22 cellular contexts compared by ENCODE assay signal in the genomic region with DNA sequence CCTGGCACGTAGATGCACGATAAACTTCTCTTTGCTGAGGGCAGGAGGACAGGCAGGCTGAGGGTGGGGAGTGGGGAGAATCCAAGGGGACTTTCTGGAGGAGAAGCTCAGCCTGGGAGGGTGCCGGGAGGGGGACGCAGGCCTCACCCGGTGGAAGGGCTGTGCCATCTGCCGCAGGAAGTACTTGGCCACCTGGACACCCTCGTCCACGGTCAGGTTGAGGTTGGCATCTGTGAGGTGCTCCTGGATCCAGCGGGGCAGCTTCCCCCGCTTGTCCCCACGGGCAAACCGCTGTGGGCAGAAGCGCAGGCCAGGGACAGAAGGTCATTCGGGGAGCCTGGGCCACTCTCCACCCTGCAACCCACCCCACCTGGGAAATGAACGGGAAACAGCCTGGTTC. TPM values are rescaled to one million over a fixed set of nuclear protein-coding genes. Genes with fewer than 3 reads are reported as not detected.
DNase-seq lines count a peak whose midpoint lies in the region; ATAC-seq, FAIRE-seq and TF ChIP-seq lines count a peak whose summit lies in the region.
"Had no signal": no experiment of that assay in that cellular context is flagged by ENCODE, and none has a peak within 500 bp of the region (broad histone marks: within the 10 kb centered on the region; RNA-seq: fewer than 3 reads in every experiment).

No MANE protein-coding gene starts in this region.

- peak overlapping the region; percentile 30 for H3K23ac ChIP-seq in neuronal stem cell (ENCODE audit: low read depth, low read length, poor library complexity)

- no peak overlapping the region for H3K4me3 ChIP-seq in neuronal stem cell (ENCODE audit: low read length in 2 of 2)
- H3K4me3 ChIP-seq: A549, BLaER1 had no signal

- H3K4me1 Mint-ChIP-seq in chondrocyte (ENCODE audit: low read depth) = no peaks in the 10 kb centered on the region
- no peaks in the 10 kb centered on the region for H3K4me1 Mint-ChIP-seq in activated CD8-positive, alpha-beta T cell treated with anti-CD3 and anti-CD28 coated beads, Interleukin-2, amount 10 ng/mL, durations not matched to agents 7 days and 5 days (ENCODE audit: low read depth)
- H3K4me1 Mint-ChIP-seq: CD14-positive monocyte had no signal

- peak; percentile 13 for DNase-seq in D721Med (ENCODE audit: insufficient read length, low spot score)
- peak; percentile 26 for DNase-seq in NCI-H524 treated with DMSO at 0.1 percent for 48 hours (lab: John Stamatoyannopoulos, UW)
- DNase-seq in chondrocyte (ENCODE audit: low spot score) = peak; percentile 86
- no peak for DNase-seq in neuronal stem cell (ENCODE audit: low spot score)
- no peak for DNase-seq in activated CD4-positive, alpha-beta T cell treated with anti-CD3 and anti-CD28 coated beads, Interleukin-2, amount 50 U/mL, for 1 hour
- no peak for DNase-seq in medulla oblongata (ENCODE audit: extremely low spot score)
- DNase-seq in activated naive CD4-positive, alpha-beta T cell (lab: John Stamatoyannopoulos, UW) = no peak
- no peak for DNase-seq in activated CD8-positive, alpha-beta T cell treated with anti-CD3 and anti-CD28 coated beads, Interleukin-2, amount 10 ng/mL, durations not matched to agents 7 days and 5 days
- DNase-seq: Calu3; CD4-positive, alpha-beta memory T cell; DMS153; DMS79; GDM1; GOT3; H9 had no signal

- H2AFZ ChIP-seq in neuronal stem cell (ENCODE audit: low read length) = no peak overlapping the region

- H3K9me3 ChIP-seq in neuronal stem cell (replicated peaks in 1 of 2; ENCODE audit: control insufficient read depth in 2 of 2, insufficient read depth in 1 of 2, low read depth in 1 of 2, low read length in 2 of 2) = peaks cover 0 to 4% of the 10 kb centered on the region in 2 donors
- H3K9me3 ChIP-seq: A549, BLaER1 had no signal

- H2BK5ac ChIP-seq in neuronal stem cell (ENCODE audit: low read length) = no peak overlapping the region

- no peak overlapping the region for H2BK12ac ChIP-seq in neuronal stem cell (ENCODE audit: low read length)

- no peaks in the 10 kb centered on the region for H3K79me1 ChIP-seq in neuronal stem cell (ENCODE audit: low read depth, low read length)

- H4K91ac ChIP-seq in neuronal stem cell (ENCODE audit: low read depth, low read length, poor library complexity) = no peak overlapping the region

- H3K4ac ChIP-seq in neuronal stem cell (ENCODE audit: low read length) = no peak overlapping the region

- no peak overlapping the region for H3K18ac ChIP-seq in neuronal stem cell (ENCODE audit: low read length)

- no peaks in the 10 kb centered on the region for H3K9me3 Mint-ChIP-seq in chondrocyte (ENCODE audit: low read depth)
- H3K9me3 Mint-ChIP-seq in activated CD8-positive, alpha-beta T cell treated with anti-CD3 and anti-CD28 coated beads, Interleukin-2, amount 10 ng/mL, durations not matched to agents 7 days and 5 days (ENCODE audit: insufficient read depth) = no peaks in the 10 kb centered on the region
- H3K9me3 Mint-ChIP-seq: H9 had no signal

- CTCF ChIA-PET in activated CD8-positive, alpha-beta T cell treated with anti-CD3 and anti-CD28 coated beads, Interleukin-2, amount 10 ng/mL, durations not matched to agents 7 days and 5 days (lab: Charles Lee) = no interaction called here

- H3K27me3 ChIP-seq in neuronal stem cell (ENCODE audit: control insufficient read depth in 3 of 3, insufficient read depth in 3 of 3, low read depth in 1 of 3, low read length in 3 of 3) = no peaks in the 10 kb centered on the region
- H3K27me3 ChIP-seq: BLaER1 had no signal

- no CpG with 5 or more reads among the region's 15 CpGs for WGBS in neuronal stem cell (ENCODE audit: extremely low coverage in 2 of 2, insufficient read length in 2 of 2, insufficient replicate concordance in 1 of 2), 2 donors

- ATAC-seq in activated CD8-positive, alpha-beta T cell treated with anti-CD3 and anti-CD28 coated beads, Interleukin-2, amount 10 ng/mL, durations not matched to agents 7 days and 5 days = no peak
- ATAC-seq: A549 had no signal

- H3K4me1 ChIP-seq in neuronal stem cell (ENCODE audit: control insufficient read depth in 2 of 2, insufficient read depth in 1 of 2, low read depth in 1 of 2, low read length in 2 of 2) = peaks cover 0 to 6% of the 10 kb centered on the region in 2 donors
- H3K4me1 ChIP-seq: A549, BLaER1 had no signal

- H3K4me2 ChIP-seq in neuronal stem cell (ENCODE audit: insufficient read depth, low read length, poor library complexity, severe bottlenecking) = no peak overlapping the region
- H3K4me2 ChIP-seq: A549, BLaER1, KMS-11 had no signal

- no peak overlapping the region for H2BK120ac ChIP-seq in neuronal stem cell (ENCODE audit: low read depth, low read length)

- no peaks in the 10 kb centered on the region for H3K27me3 Mint-ChIP-seq in chondrocyte (ENCODE audit: low read depth)
- no peaks in the 10 kb centered on the region for H3K27me3 Mint-ChIP-seq in activated CD8-positive, alpha-beta T cell treated with anti-CD3 and anti-CD28 coated beads, Interleukin-2, amount 10 ng/mL, durations not matched to agents 7 days and 5 days (ENCODE audit: low read depth)
- H3K27me3 Mint-ChIP-seq: CD4-positive, alpha-beta memory T cell had no signal

- POLR2A ChIA-PET in activated CD8-positive, alpha-beta T cell treated with anti-CD3 and anti-CD28 coated beads, Interleukin-2, amount 10 ng/mL, durations not matched to agents 7 days and 5 days (lab: Charles Lee) = interaction anchor here (0.8 kb wide), 1 partner anchor 15 kb away, joined by 3 read pairs; no protein-coding TSS in a partner anchor

- no peak overlapping the region for H3K4me3 Mint-ChIP-seq in chondrocyte (ENCODE audit: unreplicated experiment)
- H3K4me3 Mint-ChIP-seq in activated CD8-positive, alpha-beta T cell treated with anti-CD3 and anti-CD28 coated beads, Interleukin-2, amount 10 ng/mL, durations not matched to agents 7 days and 5 days = no peak overlapping the region
- H3K4me3 Mint-ChIP-seq: CD14-positive monocyte; CD4-positive, alpha-beta memory T cell; H9 had no signal

- H3K9ac ChIP-seq in neuronal stem cell (ENCODE audit: low read depth, low read length, poor library complexity) = no peak overlapping the region
- H3K9ac ChIP-seq: BLaER1, KMS-11 had no signal

- no peak overlapping the region for H3K27ac Mint-ChIP-seq in chondrocyte (ENCODE audit: unreplicated experiment)
- H3K27ac Mint-ChIP-seq in activated CD8-positive, alpha-beta T cell treated with anti-CD3 and anti-CD28 coated beads, Interleukin-2, amount 10 ng/mL, durations not matched to agents 7 days and 5 days = no peak overlapping the region
- H3K27ac Mint-ChIP-seq: CD14-positive monocyte; CD4-positive, alpha-beta memory T cell; H9 had no signal

- H3K36me3 ChIP-seq in neuronal stem cell (replicated peaks in 1 of 2; ENCODE audit: control insufficient read depth in 2 of 2, insufficient read depth in 2 of 2, low read length in 2 of 2) = peaks cover 46 to 76% of the 10 kb centered on the region in 2 donors

- H2AK5ac ChIP-seq in neuronal stem cell (ENCODE audit: low read depth, low read length) = no peak overlapping the region

- TF ChIP-seq CTCF in D721Med (IDR thresholded peaks at IDR 0.05; ENCODE audit: insufficient read depth, missing control alignments) (no peak), chondrocyte (IDR thresholded peaks at IDR 0.05) (no peak)

- H3K27ac ChIP-seq in neuronal stem cell (replicated peaks; ENCODE audit: low read length) = no peak overlapping the region
- H3K27ac ChIP-seq: A549, BLaER1, KMS-11 had no signal

- H2BK15ac ChIP-seq in neuronal stem cell (ENCODE audit: low read length) = no peak overlapping the region

- H3K14ac ChIP-seq in neuronal stem cell (ENCODE audit: low read length) = no peak overlapping the region

- H4K8ac ChIP-seq in neuronal stem cell (ENCODE audit: low read depth, low read length) = no peak overlapping the region

- FAIRE-seq in D721Med (lab: Jason Lieb, UNC) = no peak
- FAIRE-seq: A549, GM12892, GM18507 had no signal

- H3K36me3 Mint-ChIP-seq in chondrocyte (ENCODE audit: low read depth) = peaks cover 24% of the 10 kb centered on the region
- peaks cover 20% of the 10 kb centered on the region for H3K36me3 Mint-ChIP-seq in activated CD8-positive, alpha-beta T cell treated with anti-CD3 and anti-CD28 coated beads, Interleukin-2, amount 10 ng/mL, durations not matched to agents 7 days and 5 days (ENCODE audit: low read depth)

RNA-seq across cellular contexts. Expression of a gene that starts 11.5 kb away (rescaled TPM):
- 0.22 TPM in 1 of 3 replicates, not detected in the others for total RNA-seq in chondrocyte
- 0.11 TPM for polyA plus RNA-seq in neuronal stem cell (2013, experiment 1 of 2)
- 0.11 TPM for polyA plus RNA-seq in neuronal stem cell (2013, experiment 2 of 2)
- not detected for total RNA-seq in activated CD8-positive, alpha-beta T cell treated with anti-CD3 and anti-CD28 coated beads, Interleukin-2, amount 10 ng/mL, durations not matched to agents 7 days and 5 days
- total RNA-seq: CD4-positive, alpha-beta memory T cell had no signal
- polyA plus RNA-seq: AG04450; CD14-positive monocyte; CD4-positive, alpha-beta memory T cell had no signal

RNA-seq across cellular contexts. Expression of a gene that starts 18.3 kb away (rescaled TPM):
- 29.6 to 38.0 TPM (median 32.5 TPM) in 3 replicates for total RNA-seq in chondrocyte
- 68.8 TPM for polyA plus RNA-seq in neuronal stem cell (2013, experiment 1 of 2)
- 73.1 TPM for polyA plus RNA-seq in neuronal stem cell (2013, experiment 2 of 2)
- 10 to 100 TPM; 23.7 to 24.4 TPM for total RNA-seq in activated CD8-positive, alpha-beta T cell treated with anti-CD3 and anti-CD28 coated beads, Interleukin-2, amount 10 ng/mL, durations not matched to agents 7 days and 5 days

RNA-seq across cellular contexts. Expression of a gene that starts 29.4 kb away (rescaled TPM):
- total RNA-seq in chondrocyte = not detected in 3 replicates
- not detected for polyA plus RNA-seq in neuronal stem cell (2013, experiment 1 of 2)
- not detected for polyA plus RNA-seq in neuronal stem cell (2013, experiment 2 of 2)
- total RNA-seq in activated CD8-positive, alpha-beta T cell treated with anti-CD3 and anti-CD28 coated beads, Interleukin-2, amount 10 ng/mL, durations not matched to agents 7 days and 5 days = not detected
- total RNA-seq: Calu3; CD4-positive, alpha-beta memory T cell; H9 had no signal
- polyA plus RNA-seq: A549; AG04450; CD4-positive, alpha-beta memory T cell had no signal

RNA-seq across cellular contexts. Expression of a gene that starts 52.8 kb away (rescaled TPM):
- 67.2 to 111 TPM (median 110 TPM) in 3 replicates for total RNA-seq in chondrocyte
- polyA plus RNA-seq in neuronal stem cell (2013, experiment 1 of 2) = 11.0 TPM
- 9.8 TPM for polyA plus RNA-seq in neuronal stem cell (2013, experiment 2 of 2)
- 10 to 100 TPM; 11.8 to 13.4 TPM for total RNA-seq in activated CD8-positive, alpha-beta T cell treated with anti-CD3 and anti-CD28 coated beads, Interleukin-2, amount 10 ng/mL, durations not matched to agents 7 days and 5 days

RNA-seq across cellular contexts. Expression of a gene that starts 54.4 kb away (rescaled TPM):
- total RNA-seq in chondrocyte = 7.3 to 10.4 TPM (median 9.6 TPM) in 3 replicates
- 6.4 TPM for polyA plus RNA-seq in neuronal stem cell (2013, experiment 1 of 2)
- polyA plus RNA-seq in neuronal stem cell (2013, experiment 2 of 2) = 6.4 TPM
- total RNA-seq in activated CD8-positive, alpha-beta T cell treated with anti-CD3 and anti-CD28 coated beads, Interleukin-2, amount 10 ng/mL, durations not matched to agents 7 days and 5 days = 10 to 100 TPM in 1 of 2 experiments, 1 to 10 TPM in 1; 9.5 to 10.6 TPM

Comparison
In these comparisons a context has a peak if more than half of its experiments do, and no peak if none do; other contexts are left out.
1. DNase-seq: peak in D721Med (single experiment), NCI-H524 treated with DMSO at 0.1 percent for 48 hours (single experiment) and chondrocyte (single experiment); none in neuronal stem cell (single experiment), activated CD4-positive, alpha-beta T cell treated with anti-CD3 and anti-CD28 coated beads, Interleukin-2, amount 50 U/mL, for 1 hour (single experiment), medulla oblongata (single experiment), activated naive CD4-positive, alpha-beta T cell (0 of 4) and activated CD8-positive, alpha-beta T cell treated with anti-CD3 and anti-CD28 coated beads, Interleukin-2, amount 10 ng/mL, durations not matched to agents 7 days and 5 days (single experiment).